In the genomic region with DNA sequence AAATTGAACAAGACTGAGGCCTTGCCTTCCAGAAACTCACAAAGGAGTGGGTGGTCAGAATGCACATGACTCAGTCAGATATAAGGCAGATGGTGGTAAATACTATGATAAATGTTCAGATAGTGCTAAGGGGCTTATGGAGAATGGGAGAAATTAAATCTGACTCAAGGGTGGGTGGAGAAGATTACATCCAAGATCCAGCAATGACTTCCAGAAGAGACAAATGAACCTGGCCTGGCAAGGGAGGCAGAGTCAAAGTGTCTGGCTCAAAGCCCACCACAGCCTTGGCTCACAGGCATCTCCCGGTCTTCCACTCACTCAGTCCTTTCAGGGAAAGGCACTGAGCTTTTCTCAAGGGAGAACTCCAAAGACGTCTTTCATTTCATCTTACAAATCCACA, we compare ENCODE assay signal across 28 cellular contexts. TPM values are rescaled to one million over a fixed set of nuclear protein-coding genes. Genes with fewer than 3 reads are reported as not detected.
"Had no signal": no experiment of that assay in that cellular context is flagged by ENCODE, and none has a peak within 500 bp of the region (broad histone marks: within the 10 kb centered on the region; RNA-seq: fewer than 3 reads in every experiment).

No MANE protein-coding gene starts in this region.

- H3K36me3 Mint-ChIP-seq: activated CD4-positive, alpha-beta memory T cell treated with anti-CD3 and anti-CD28 coated beads for 36 hours; activated naive CD8-positive, alpha-beta T cell had no signal

- H3K9me3 Mint-ChIP-seq: activated CD4-positive, alpha-beta memory T cell treated with anti-CD3 and anti-CD28 coated beads for 36 hours; activated naive CD4-positive, alpha-beta T cell treated with anti-CD3 and anti-CD28 coated beads for 36 hours; activated T-helper 17 cell treated with anti-CD3 and anti-CD28 coated beads, Interleukin-2, amount 50 U/mL, for 72 hours; T-helper 1 cell treated with Interleukin-12 subunit alpha and Interleukin-12 subunit beta and Interleukin-4 antibody, amounts not matched to agents 30 μg/mL and 1 μg/mL, for 36 hours had no signal

- ATAC-seq: activated T-helper 17 cell treated with anti-CD3 and anti-CD28 coated beads, Interleukin-2, amount 50 U/mL, for 72 hours; Panc1; Right ventricle myocardium inferior had no signal

- H3K27ac Mint-ChIP-seq: activated CD4-positive, alpha-beta memory T cell treated with anti-CD3 and anti-CD28 coated beads for 36 hours; activated naive CD4-positive, alpha-beta T cell treated with anti-CD3 and anti-CD28 coated beads for 36 hours; activated naive CD8-positive, alpha-beta T cell; activated T-helper 17 cell treated with anti-CD3 and anti-CD28 coated beads, Interleukin-2, amount 50 U/mL, for 72 hours; T-helper 1 cell treated with Interleukin-12 subunit alpha and Interleukin-12 subunit beta and Interleukin-4 antibody, amounts not matched to agents 30 μg/mL and 1 μg/mL, for 36 hours had no signal

- H3K4me1 Mint-ChIP-seq: activated T-helper 17 cell treated with anti-CD3 and anti-CD28 coated beads, Interleukin-2, amount 50 U/mL, for 72 hours had no signal

- H3K4me3 Mint-ChIP-seq: activated CD4-positive, alpha-beta memory T cell treated with anti-CD3 and anti-CD28 coated beads for 36 hours; activated naive CD4-positive, alpha-beta T cell treated with anti-CD3 and anti-CD28 coated beads for 36 hours; activated naive CD8-positive, alpha-beta T cell; activated T-helper 17 cell treated with anti-CD3 and anti-CD28 coated beads, Interleukin-2, amount 50 U/mL, for 72 hours; T-helper 1 cell treated with Interleukin-12 subunit alpha and Interleukin-12 subunit beta and Interleukin-4 antibody, amounts not matched to agents 30 μg/mL and 1 μg/mL, for 36 hours had no signal

- H3K36me3 ChIP-seq: brain microvascular endothelial cell had no signal

- H3K27ac ChIP-seq: brain microvascular endothelial cell had no signal

- DNase-seq: activated CD4-positive, alpha-beta memory T cell treated with anti-CD3 and anti-CD28 coated beads for 36 hours; activated CD4-positive, alpha-beta T cell treated with anti-CD3 and anti-CD28 coated beads for 48 hours; activated CD4-positive, CD25-positive, alpha-beta regulatory T cell treated with anti-CD3 and anti-CD28 coated beads, Interleukin-2, amount 50 U/mL, for 72 hours; activated gamma-delta T cell; activated naive CD4-positive, alpha-beta T cell treated with anti-CD3 and anti-CD28 coated beads for 36 hours; activated T-cell treated with anti-CD3 and anti-CD28 coated beads for 4 hours; activated T-cell treated with anti-CD3 and anti-CD28 coated beads, Interleukin-2, amount 50 U/mL, for 48 hours; brain microvascular endothelial cell; cerebellar nuclear complex; KG1; NCI-H1092; NCI-H1417; NCI-H1930; NCI-H2107; NCI-H2171 treated with DMSO at 0.1 percent for 48 hours; NCI-H226; NCI-H526; NCI-H774; NK-92 treated with Interleukin-12 subunit alpha and Interleukin-12 subunit beta, amount 100 ng/mL, for 24 hours; OCI-M1; RPMI8226 had no signal

RNA-seq across cellular contexts. Expression of gene ZBTB16, which starts 6.1 kb away (rescaled TPM):
- total RNA-seq: M059J, NCI-H460 had no signal
